ENCODE assay signal across 11 cellular contexts in genomic region chr14:59215353-59215752, GRCh38. TPM values are rescaled to one million over a fixed set of nuclear protein-coding genes. Genes with fewer than 3 reads are reported as not detected.
DNase-seq lines count a peak whose midpoint lies in the region; ATAC-seq and TF ChIP-seq lines count a peak whose summit lies in the region.
"Had no signal": no experiment of that assay in that cellular context is flagged by ENCODE, and none has a peak within 500 bp of the region (broad histone marks: within the 10 kb centered on the region; RNA-seq: fewer than 3 reads in every experiment).

No MANE protein-coding gene starts in this region.

- H3K4me3 ChIP-seq in skeletal muscle cell (ENCODE audit: low read depth, low read length): no peak overlapping the region
- H3K4me3 ChIP-seq: SK-N-MC had no signal

- ATAC-seq in GM18909 (IDR thresholded peaks at IDR 0.05; ENCODE audit: poor library complexity, unreplicated experiment): peak; percentile 23
- ATAC-seq in left cardiac atrium: peak; percentile 88 to 94
- ATAC-seq in GM19351 (IDR thresholded peaks at IDR 0.05; ENCODE audit: unreplicated experiment): no peak
- no peak for ATAC-seq in HG02571 (IDR thresholded peaks at IDR 0.05; ENCODE audit: unreplicated experiment)
- ATAC-seq in natural killer cell: no peak
- no peak for ATAC-seq in HG02798 (IDR thresholded peaks at IDR 0.05; ENCODE audit: poor library complexity, unreplicated experiment)

- H3K27ac Mint-ChIP-seq in natural killer cell: no peak overlapping the region
- H3K27ac Mint-ChIP-seq: stimulated activated naive CD8-positive, alpha-beta T cell treated with anti-CD3 and anti-CD28 coated beads, Interleukin-15, Interleukin-2, amounts not matched to agents 100 ng/mL and 50 ng/mL, for 24 hours had no signal

- intact Hi-C loops in left cardiac atrium (cut with DNase I): no loop called here
- intact Hi-C loops in natural killer cell (cut with micrococcal nuclease): no loop called here

- no peaks in the 10 kb centered on the region for H3K36me3 Mint-ChIP-seq in natural killer cell

- H3K9me3 Mint-ChIP-seq in natural killer cell: no peaks in the 10 kb centered on the region
- H3K9me3 Mint-ChIP-seq: stimulated activated naive CD8-positive, alpha-beta T cell treated with anti-CD3 and anti-CD28 coated beads, Interleukin-15, Interleukin-2, amounts not matched to agents 100 ng/mL and 50 ng/mL, for 24 hours had no signal

- H3K4me1 Mint-ChIP-seq in natural killer cell: peaks cover 18 to 19% of the 10 kb centered on the region in 2 donors

- H3K4me3 Mint-ChIP-seq in natural killer cell: no peak overlapping the region
- H3K4me3 Mint-ChIP-seq: stimulated activated naive CD8-positive, alpha-beta T cell treated with anti-CD3 and anti-CD28 coated beads, Interleukin-15, Interleukin-2, amounts not matched to agents 100 ng/mL and 50 ng/mL, for 24 hours had no signal

- DNase-seq in left cardiac atrium: peak; percentile 67
- peak; percentile 17 for DNase-seq in skeletal muscle cell (ENCODE audit: low read depth)
- DNase-seq in natural killer cell: no peak

- TF ChIP-seq CTCF in VCaP (conservative IDR thresholded peaks at IDR 0.05): no peak
- TF ChIP-seq CTCF in natural killer cell (IDR thresholded peaks at IDR 0.05): no peak

- peak overlapping the region; percentile 79 for H3K27ac ChIP-seq in VCaP
- H3K27ac ChIP-seq: HL-60, SK-N-MC had no signal

- H3K27me3 Mint-ChIP-seq in natural killer cell (ENCODE audit: low read depth in 2 of 2): no peaks in the 10 kb centered on the region
- H3K27me3 Mint-ChIP-seq: stimulated activated naive CD8-positive, alpha-beta T cell treated with anti-CD3 and anti-CD28 coated beads, Interleukin-15, Interleukin-2, amounts not matched to agents 100 ng/mL and 50 ng/mL, for 24 hours had no signal

RNA-seq across cellular contexts. Expression of gene DAAM1, which starts 26.9 kb away (rescaled TPM):
- total RNA-seq in left cardiac atrium (10 to 100 TPM; 87.2 to 97.1 TPM), natural killer cell (10 to 100 TPM; 10.9 to 31.4 (median 12.6) TPM)

Comparison
In these comparisons a context has a peak if more than half of its experiments do, and no peak if none do; other contexts are left out.
1. ATAC-seq: peak in GM18909 (single experiment) and left cardiac atrium (2 of 2); none in GM19351 (single experiment), HG02571 (single experiment), natural killer cell (0 of 3) and HG02798 (single experiment).